In genomic region chr16:88274847-88275246, GRCh38 we compare ENCODE assay signal across 20 cellular contexts.
A peak's percentile ranks its signal among the peaks of the same experiment; 100 is the strongest.
DNase-seq lines count a peak whose midpoint lies in the region; ATAC-seq and TF ChIP-seq lines count a peak whose summit lies in the region.
"Had no signal": no experiment of that assay in that cellular context is flagged by ENCODE, and none has a peak within 500 bp of the region (broad histone marks: within the 10 kb centered on the region; RNA-seq: fewer than 3 reads in every experiment).

No MANE protein-coding gene starts in this region.

- no peak overlapping the region for H2AFZ ChIP-seq in smooth muscle cell (ENCODE audit: low read depth)
- H2AFZ ChIP-seq: PC-9 had no signal

- peak overlapping the region; percentile 52 for H3K4me2 ChIP-seq in smooth muscle cell
- H3K4me2 ChIP-seq: PC-9 had no signal

- WGBS in smooth muscle cell (ENCODE audit: low lambda C conversion rate): 28% methylated on average over 17 of the region's 17 CpGs

- TF ChIP-seq CTCF in smooth muscle cell (IDR thresholded peaks at IDR 0.05; ENCODE audit: borderline replicate concordance, insufficient read depth, poor library complexity, severe bottlenecking) (no peak), progenitor cell of endocrine pancreas (IDR thresholded peaks at IDR 0.05; ENCODE audit: unreplicated experiment) (no peak)

- no peaks in the 10 kb centered on the region for H3K27me3 ChIP-seq in smooth muscle cell (ENCODE audit: low read depth)
- H3K27me3 ChIP-seq: SJSA1 had no signal

- no peaks in the 10 kb centered on the region for H3K4me1 ChIP-seq in smooth muscle cell (ENCODE audit: low read depth)
- H3K4me1 ChIP-seq: psoas muscle, SJSA1 had no signal

- peaks cover 1% of the 10 kb centered on the region for H3K4me1 Mint-ChIP-seq in progenitor cell of endocrine pancreas (ENCODE audit: low read depth)
- H3K4me1 Mint-ChIP-seq: B cell had no signal

- H3K36me3 ChIP-seq in smooth muscle cell (ENCODE audit: low read depth): no peaks in the 10 kb centered on the region
- H3K36me3 ChIP-seq: SJSA1 had no signal

- no peaks in the 10 kb centered on the region for H3K36me3 Mint-ChIP-seq in progenitor cell of endocrine pancreas (ENCODE audit: insufficient read depth)
- H3K36me3 Mint-ChIP-seq: activated naive CD8-positive, alpha-beta T cell; brain; natural killer cell treated with Interleukin-12 subunit alpha and Interleukin-12 subunit beta and Interleukin-15 and Interleukin-18, amount 100 ng/mL, for 72 hours had no signal

- DNase-seq in EH (ENCODE audit: low read depth): peak; percentile 49
- peak; percentile 69 for DNase-seq in left kidney (ENCODE audit: low read depth, low spot score)
- DNase-seq in smooth muscle cell (lab: John Stamatoyannopoulos, UW; ENCODE audit: unreplicated experiment): no peak
- DNase-seq in progenitor cell of endocrine pancreas (ENCODE audit: low spot score, unreplicated experiment): no peak
- DNase-seq in NCI-H69 (lab: John Stamatoyannopoulos, UW): no peak
- DNase-seq: activated CD4-positive, alpha-beta T cell treated with anti-CD3 and anti-CD28 coated beads for 1 hour; Calu3; cortex of kidney; NCI-H1694; PC-9 had no signal

- peaks cover 3% of the 10 kb centered on the region for H3F3A ChIP-seq in smooth muscle cell (ENCODE audit: low read depth)

- no peaks in the 10 kb centered on the region for H3K9me3 ChIP-seq in smooth muscle cell (replicated peaks; ENCODE audit: low read depth)
- H3K9me3 ChIP-seq: psoas muscle, SJSA1 had no signal

- peaks cover 3% of the 10 kb centered on the region for H3K9me3 Mint-ChIP-seq in progenitor cell of endocrine pancreas (ENCODE audit: low read depth)
- H3K9me3 Mint-ChIP-seq: activated T-helper 1 cell treated with anti-CD3 and anti-CD28 coated beads, Interleukin-12 subunit alpha, Interleukin-12 subunit beta, Interleukin-2, Interleukin-4 antibody, amounts not matched to agents 30 ng/mL and 10 ng/mL and 1 ng/mL, durations not matched to agents 14 hours and 24 hours and 36 hours; natural killer cell treated with Interleukin-12 subunit alpha and Interleukin-12 subunit beta and Interleukin-15 and Interleukin-18, amount 100 ng/mL, for 72 hours had no signal

- peak; percentile 73 for ATAC-seq in SK-N-SH treated with all-trans-retinoic acid at 6 μM for 48 hours
- ATAC-seq in GM19397 (IDR thresholded peaks at IDR 0.05; ENCODE audit: unreplicated experiment): no peak
- no peak for ATAC-seq in GM18907 (IDR thresholded peaks at IDR 0.05; ENCODE audit: unreplicated experiment)

- H4K20me1 ChIP-seq in smooth muscle cell (ENCODE audit: low read depth): no peaks in the 10 kb centered on the region

- no peak overlapping the region for H3K4me3 ChIP-seq in smooth muscle cell
- H3K4me3 ChIP-seq: PC-9, psoas muscle, SJSA1 had no signal

- H3K4me3 Mint-ChIP-seq in progenitor cell of endocrine pancreas (ENCODE audit: low read depth): no peak overlapping the region
- H3K4me3 Mint-ChIP-seq: activated naive CD8-positive, alpha-beta T cell; activated T-helper 1 cell treated with anti-CD3 and anti-CD28 coated beads, Interleukin-12 subunit alpha, Interleukin-12 subunit beta, Interleukin-2, Interleukin-4 antibody, amounts not matched to agents 30 ng/mL and 10 ng/mL and 1 ng/mL, durations not matched to agents 14 hours and 24 hours and 36 hours; B cell; natural killer cell treated with Interleukin-12 subunit alpha and Interleukin-12 subunit beta and Interleukin-15 and Interleukin-18, amount 100 ng/mL, for 72 hours had no signal

- H3K79me2 ChIP-seq in smooth muscle cell (ENCODE audit: low read depth): no peaks in the 10 kb centered on the region

- H3K27ac ChIP-seq in smooth muscle cell (ENCODE audit: low read depth): peak overlapping the region; percentile 86
- H3K27ac ChIP-seq: PC-9, psoas muscle, SJSA1 had no signal

- H3K27ac Mint-ChIP-seq in progenitor cell of endocrine pancreas: no peak overlapping the region
- H3K27ac Mint-ChIP-seq: activated naive CD8-positive, alpha-beta T cell; activated T-helper 1 cell treated with anti-CD3 and anti-CD28 coated beads, Interleukin-12 subunit alpha, Interleukin-12 subunit beta, Interleukin-2, Interleukin-4 antibody, amounts not matched to agents 30 ng/mL and 10 ng/mL and 1 ng/mL, durations not matched to agents 14 hours and 24 hours and 36 hours; B cell; natural killer cell treated with Interleukin-12 subunit alpha and Interleukin-12 subunit beta and Interleukin-15 and Interleukin-18, amount 100 ng/mL, for 72 hours had no signal

- H3K27me3 Mint-ChIP-seq in progenitor cell of endocrine pancreas: peaks cover 6% of the 10 kb centered on the region
- H3K27me3 Mint-ChIP-seq: brain had no signal

- H3K9ac ChIP-seq in smooth muscle cell (ENCODE audit: low read depth): peak overlapping the region; percentile 51

TF ChIP-seq in SK-N-SH treated with all-trans-retinoic acid at 6 μM for 48 hours, 23 proteins besides CTCF, POLR2A, EP300 and RAD21:
- TF ChIP-seq ZNF8 (CRISPR knock-in tag; IDR thresholded peaks at IDR 0.05) (0 out of 2 replicates have a peak, but pooled peaks have one; percentile 8), PATZ1 (CRISPR knock-in tag; IDR thresholded peaks at IDR 0.05; ENCODE audit: borderline replicate concordance) (peak; percentile 63; the same call in 1 of the 2 replicates), TCF4 (CRISPR knock-in tag; IDR thresholded peaks at IDR 0.05; ENCODE audit: borderline replicate concordance) (peak; percentile 97), ISL1 (CRISPR knock-in tag; IDR thresholded peaks at IDR 0.05) (0 out of 2 replicates have a peak, but pooled peaks have one; percentile 17), BACH2 (CRISPR knock-in tag; IDR thresholded peaks at IDR 0.05; ENCODE audit: borderline replicate concordance) (no peak), TSHZ2 (CRISPR knock-in tag; IDR thresholded peaks at IDR 0.05) (peak; percentile 70; the same call in 1 of the 2 replicates), RARB (CRISPR knock-in tag; IDR thresholded peaks at IDR 0.05) (no peak)

Comparison
In these comparisons a context has a peak if more than half of its experiments do, and no peak if none do; other contexts are left out.
1. DNase-seq: peak in EH (single experiment) and left kidney (single experiment); none in smooth muscle cell (single experiment), progenitor cell of endocrine pancreas (single experiment) and NCI-H69 (single experiment).